In the genomic region with DNA sequence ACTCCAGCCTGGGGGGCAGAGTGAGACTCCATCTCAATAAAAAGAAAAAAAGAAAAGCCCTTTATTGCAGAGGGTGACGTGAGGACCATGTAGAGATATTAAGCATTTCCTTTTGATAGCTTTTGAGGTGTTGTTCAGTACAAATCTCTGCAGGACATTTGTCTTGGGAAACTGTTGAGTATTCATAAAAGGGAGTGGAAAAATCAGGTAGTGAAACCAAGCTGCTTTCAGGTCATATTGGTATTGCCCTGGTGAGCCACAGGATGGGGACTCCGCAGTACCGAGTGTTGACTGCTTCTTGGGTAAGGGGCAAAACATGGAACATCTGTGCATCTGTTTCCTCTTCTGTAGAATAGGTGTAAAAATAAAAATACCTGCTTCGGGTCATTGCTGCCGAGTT, we compare ENCODE assay signal across 9 cellular contexts. TPM values are rescaled to one million over a fixed set of nuclear protein-coding genes. Genes with fewer than 3 reads are reported as not detected.
A peak's percentile ranks its signal among the peaks of the same experiment; 100 is the strongest.
DNase-seq lines count a peak whose midpoint lies in the region; ATAC-seq and TF ChIP-seq lines count a peak whose summit lies in the region.
"Had no signal": no experiment of that assay in that cellular context is flagged by ENCODE, and none has a peak within 500 bp of the region (broad histone marks: within the 10 kb centered on the region; RNA-seq: fewer than 3 reads in every experiment).

No MANE protein-coding gene starts in this region.

- H3K27ac ChIP-seq in spleen: peak overlapping the region; percentile 65 to 88 (median 82)

- peaks cover 50 to 74% (median 71%) of the 10 kb centered on the region in 3 donors for H3K4me1 Mint-ChIP-seq in IgD-negative memory B cell

- DNase-seq in spleen: no peak
- DNase-seq in SHP77 (lab: John Stamatoyannopoulos, UW): no peak
- DNase-seq in anterior cingulate cortex (lab: John Stamatoyannopoulos, UW): no peak
- DNase-seq in activated effector memory CD4-positive, alpha-beta T cell treated with Interleukin-2 at 50 U/mL for 16 hours: no peak
- no peak for DNase-seq in NCI-H510A treated with DMSO at 0.1 percent for 48 hours (lab: John Stamatoyannopoulos, UW)

- peaks cover 31 to 85% (median 59%) of the 10 kb centered on the region in 6 donors for H3K4me1 ChIP-seq in spleen

- 44 to 55% (median 48%) methylated on average over 5 of the region's 5 CpGs for WGBS in spleen, 5 donors

- no peak for TF ChIP-seq CTCF in spleen (IDR thresholded peaks at IDR 0.05 in 8 of 11, conservative IDR thresholded peaks at IDR 0.05 in 3 of 11)

- H3K27me3 Mint-ChIP-seq in IgD-negative memory B cell: no peaks in the 10 kb centered on the region

- intact Hi-C loops in spleen (cut with DNase I; ENCODE audit: low total_unique reads): no loop called here

- H3K27ac Mint-ChIP-seq in IgD-negative memory B cell: peak overlapping the region; percentile 93 to 98 (median 98)
- H3K27ac Mint-ChIP-seq: brain had no signal

- peak overlapping the region in 1 of 8 donors; percentile 33 for H3K4me3 ChIP-seq in spleen

- peak; percentile 60 for ATAC-seq in GM18907 (IDR thresholded peaks at IDR 0.05; ENCODE audit: unreplicated experiment)
- ATAC-seq in HG02588 (IDR thresholded peaks at IDR 0.05; ENCODE audit: unreplicated experiment): peak; percentile 56

- peak overlapping the region; percentile 83 to 93 (median 84) for H3K4me3 Mint-ChIP-seq in IgD-negative memory B cell
- H3K4me3 Mint-ChIP-seq: brain had no signal

- H3K9me3 ChIP-seq in spleen: no peaks in the 10 kb centered on the region

- no peaks in the 10 kb centered on the region for H3K27me3 ChIP-seq in spleen (replicated peaks in 1 of 7)

- no peaks in the 10 kb centered on the region for H3K9me3 Mint-ChIP-seq in IgD-negative memory B cell
- H3K9me3 Mint-ChIP-seq: brain had no signal

- H3K36me3 Mint-ChIP-seq in IgD-negative memory B cell: peaks cover 10% of the 10 kb centered on the region
- H3K36me3 Mint-ChIP-seq: brain had no signal

- TF ChIP-seq POLR2A in spleen (IDR thresholded peaks at IDR 0.05): no peak

- H3K36me3 ChIP-seq in spleen: peaks cover 0 to 40% (median 8%) of the 10 kb centered on the region in 6 donors

RNA-seq across cellular contexts. Expression of gene ITPR1, which starts 9.9 kb away (rescaled TPM):
- polyA plus RNA-seq in IgD-negative memory B cell (38.3 TPM), spleen (10 to 100 TPM; 17.5 to 20.0 (median 19.7) TPM)
- 100 to 1,000 TPM; 109 to 194 (median 131) TPM for total RNA-seq in spleen

RNA-seq across cellular contexts. Expression of gene SUMF1, which starts 36.0 kb away (rescaled TPM):
- polyA plus RNA-seq in IgD-negative memory B cell (23.0 TPM), spleen (10 to 100 TPM in 2 of 3 donors, 1 to 10 TPM in 1; 6.3 to 13.1 (median 12.1) TPM)
- 10 to 100 TPM; 23.6 to 53.0 (median 38.8) TPM for total RNA-seq in spleen
